8 cellular contexts compared by ENCODE assay signal in the genomic region with DNA sequence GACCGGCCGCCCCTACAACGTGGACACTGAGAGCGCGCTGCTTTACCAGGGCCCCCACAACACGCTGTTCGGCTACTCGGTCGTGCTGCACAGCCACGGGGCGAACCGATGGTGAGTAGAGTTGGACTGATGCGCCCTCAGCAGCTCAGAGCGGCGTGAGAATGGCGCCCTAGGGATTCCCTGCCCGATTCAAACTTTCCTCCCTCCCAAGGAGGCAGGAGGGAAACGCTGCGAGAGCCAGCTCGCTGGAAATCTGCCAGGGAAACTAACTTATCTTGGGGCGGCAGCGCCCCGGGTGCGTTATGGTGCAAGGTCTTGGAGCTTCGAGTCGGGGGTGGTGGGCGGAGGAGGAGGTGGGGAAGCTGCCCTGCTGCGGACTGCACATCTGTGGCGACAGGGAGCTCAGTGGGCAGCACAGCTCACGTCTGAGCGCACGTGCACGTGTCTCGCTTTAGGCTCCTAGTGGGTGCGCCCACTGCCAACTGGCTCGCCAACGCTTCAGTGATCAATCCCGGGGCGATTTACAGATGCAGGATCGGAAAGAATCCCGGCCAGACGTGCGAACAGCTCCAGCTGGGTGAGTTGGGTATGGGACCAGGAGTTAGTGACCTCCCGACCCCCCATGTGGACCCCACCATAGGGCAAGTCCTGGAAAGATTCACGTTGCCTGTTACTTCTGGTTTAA. TPM values are rescaled to one million over a fixed set of nuclear protein-coding genes. Genes with fewer than 3 reads are reported as not detected.
DNase-seq lines count a peak whose midpoint lies in the region; ATAC-seq and TF ChIP-seq lines count a peak whose summit lies in the region.

No MANE protein-coding gene starts in this region.

- no peaks in the 10 kb centered on the region for H3K27me3 ChIP-seq in CD8-positive, alpha-beta T cell (ENCODE audit: insufficient read depth, low read length)
- peaks cover 3 to 14% of the 10 kb centered on the region in 2 donors for H3K27me3 ChIP-seq in mucosa of rectum (ENCODE audit: control insufficient read depth in 2 of 2, insufficient read depth in 2 of 2, low read length in 2 of 2)

- no peaks in the 10 kb centered on the region for H3K9me3 ChIP-seq in CD8-positive, alpha-beta T cell (ENCODE audit: low read length)
- H3K9me3 ChIP-seq in mucosa of rectum (ENCODE audit: control insufficient read depth in 2 of 2, low read length in 2 of 2), result no peaks in the 10 kb centered on the region

- no peaks in the 10 kb centered on the region for H3K27me3 Mint-ChIP-seq in CD8-positive, alpha-beta T cell (ENCODE audit: low read depth)
- H3K27me3 Mint-ChIP-seq in activated CD4-positive, alpha-beta T cell treated with anti-CD3 and anti-CD28 coated beads, Interleukin-2, amount 10 ng/mL, durations not matched to agents 24 days and 14 days, result no peaks in the 10 kb centered on the region

- peak overlapping the region; percentile 68 to 82 for H3K9ac ChIP-seq in mucosa of rectum (ENCODE audit: low read depth in 1 of 2, low read length in 2 of 2)

- POLR2A ChIA-PET in CD8-positive, alpha-beta T cell (lab: Charles Lee), result interaction anchor here (0.7 to 4.6 kb wide), 32 partner anchors 9 to 354 kb away, joined by 3 to 37 read pairs (median 4); no protein-coding TSS in a partner anchor
- POLR2A ChIA-PET in RWPE1 (lab: Yijun Ruan, JAX; ENCODE audit: low non-redundant PET), result no interaction called here

- H3K4me1 ChIP-seq in CD8-positive, alpha-beta T cell (ENCODE audit: insufficient read depth, low read length), result peaks cover 30% of the 10 kb centered on the region
- H3K4me1 ChIP-seq in mucosa of rectum (ENCODE audit: control insufficient read depth in 2 of 2, insufficient read depth in 2 of 2, low read length in 2 of 2), result peaks cover 5 to 6% of the 10 kb centered on the region in 2 donors

- H3K4me1 Mint-ChIP-seq in CD8-positive, alpha-beta T cell (ENCODE audit: low read depth), result peaks cover 59% of the 10 kb centered on the region
- peaks cover 52% of the 10 kb centered on the region for H3K4me1 Mint-ChIP-seq in activated CD4-positive, alpha-beta T cell treated with anti-CD3 and anti-CD28 coated beads, Interleukin-2, amount 10 ng/mL, durations not matched to agents 24 days and 14 days

- H3K27ac Mint-ChIP-seq in CD8-positive, alpha-beta T cell, result peak overlapping the region; percentile 94
- peak overlapping the region; percentile 93 for H3K27ac Mint-ChIP-seq in activated CD4-positive, alpha-beta T cell treated with anti-CD3 and anti-CD28 coated beads, Interleukin-2, amount 10 ng/mL, durations not matched to agents 24 days and 14 days

- peak; percentile 26 to 80 (median 51) for DNase-seq in CD8-positive, alpha-beta T cell
- peak; percentile 53 for DNase-seq in LHCN-M2 (ENCODE audit: low read depth)
- DNase-seq in activated CD4-positive, alpha-beta T cell treated with anti-CD3 and anti-CD28 coated beads, Interleukin-2, amount 10 ng/mL, durations not matched to agents 24 days and 14 days, result peak; percentile 85
- DNase-seq in effector CD8-positive, alpha-beta T cell (lab: John Stamatoyannopoulos, UW), result peak; percentile 14
- DNase-seq in stimulated activated naive CD4-positive, alpha-beta T cell (lab: John Stamatoyannopoulos, UW), result peak in 5 of 6 experiments; percentile 19 to 67 (median 43)
- no peak for DNase-seq in RWPE1 (ENCODE audit: low spot score)

- peak overlapping the region; percentile 85 for H3K27ac ChIP-seq in CD8-positive, alpha-beta T cell (ENCODE audit: low read depth, low read length)
- H3K27ac ChIP-seq in mucosa of rectum (ENCODE audit: low read depth in 2 of 2, low read length in 2 of 2) (peak overlapping the region; percentile 83 to 88), RWPE1 (no peak overlapping the region)

- no peaks in the 10 kb centered on the region for H3K9me3 Mint-ChIP-seq in CD8-positive, alpha-beta T cell
- H3K9me3 Mint-ChIP-seq in activated CD4-positive, alpha-beta T cell treated with anti-CD3 and anti-CD28 coated beads, Interleukin-2, amount 10 ng/mL, durations not matched to agents 24 days and 14 days, result no peaks in the 10 kb centered on the region

- ATAC-seq in CD8-positive, alpha-beta T cell, result peak; percentile 21
- peak; percentile 21 for ATAC-seq in GM21529 (IDR thresholded peaks at IDR 0.05; ENCODE audit: unreplicated experiment)

- peak overlapping the region; percentile 89 for H3K4me3 Mint-ChIP-seq in CD8-positive, alpha-beta T cell
- H3K4me3 Mint-ChIP-seq in activated CD4-positive, alpha-beta T cell treated with anti-CD3 and anti-CD28 coated beads, Interleukin-2, amount 10 ng/mL, durations not matched to agents 24 days and 14 days, result peak overlapping the region; percentile 89

- peak overlapping the region; percentile 88 for H3K4me3 ChIP-seq in CD8-positive, alpha-beta T cell (ENCODE audit: low read depth, low read length)
- H3K4me3 ChIP-seq in mucosa of rectum (ENCODE audit: low read length in 2 of 2), result peak overlapping the region; percentile 76 to 82

- no peaks in the 10 kb centered on the region for H3K36me3 ChIP-seq in CD8-positive, alpha-beta T cell (ENCODE audit: insufficient read depth, low read length)
- H3K36me3 ChIP-seq in mucosa of rectum (ENCODE audit: control insufficient read depth in 2 of 2, insufficient read depth in 2 of 2, low read length in 2 of 2), result no peaks in the 10 kb centered on the region

- intact Hi-C loops in CD8-positive, alpha-beta T cell (cut with DNase I, micrococcal nuclease), result loop anchor here (1.0 to 5.0 kb wide), 15 partner anchors 7 to 476 kb away; partner anchors contain the start of genes ITPRID2 (in 1 of the 2) and UBE2E3 (in 1 of the 2)
- intact Hi-C loops in activated CD4-positive, alpha-beta T cell treated with anti-CD3 and anti-CD28 coated beads, Interleukin-2, amount 10 ng/mL, durations not matched to agents 24 days and 14 days (cut with micrococcal nuclease), result loop anchor here (1.0 to 10.0 kb wide), 10 partner anchors 8 to 476 kb away; partner anchors contain the start of gene UBE2E3

- TF ChIP-seq CTCF in CD8-positive, alpha-beta T cell (IDR thresholded peaks at IDR 0.05), result no peak
- TF ChIP-seq CTCF in RWPE1 (conservative IDR thresholded peaks at IDR 0.05; ENCODE audit: low read depth), result no peak

- CTCF ChIA-PET in CD8-positive, alpha-beta T cell (lab: Charles Lee), result interaction anchor here (0.8 to 4.3 kb wide), 36 partner anchors 9 to 382 kb away, joined by 3 to 44 read pairs (median 4); no protein-coding TSS in a partner anchor
- CTCF ChIA-PET in RWPE1 (lab: Yijun Ruan, JAX), result interaction anchor here (0.6 to 1.9 kb wide), 4 partner anchors 9 to 470 kb away, joined by 3 to 9 read pairs (median 3); no protein-coding TSS in a partner anchor

- peaks cover 49% of the 10 kb centered on the region for H3K36me3 Mint-ChIP-seq in CD8-positive, alpha-beta T cell
- peaks cover 29% of the 10 kb centered on the region for H3K36me3 Mint-ChIP-seq in activated CD4-positive, alpha-beta T cell treated with anti-CD3 and anti-CD28 coated beads, Interleukin-2, amount 10 ng/mL, durations not matched to agents 24 days and 14 days (ENCODE audit: low read depth)

RNA-seq across cellular contexts. Expression of gene ITGA4, which starts 0.7 kb away (rescaled TPM):
- total RNA-seq in CD8-positive, alpha-beta T cell, result 100 to 1,000 TPM; 102 TPM
- total RNA-seq in LHCN-M2 (2014; rRNA removed), result 18.9 and 19.2 TPM in 2 replicates
- polyA plus RNA-seq in LHCN-M2 (2012), result 6.5 TPM
- total RNA-seq in activated CD4-positive, alpha-beta T cell treated with anti-CD3 and anti-CD28 coated beads, Interleukin-2, amount 10 ng/mL, durations not matched to agents 24 days and 14 days, result 106 and 109 TPM in 2 replicates
